In genomic region chr5:54425258-54425657, GRCh38 we compare ENCODE assay signal across 9 cellular contexts. TPM values are rescaled to one million over a fixed set of nuclear protein-coding genes. Genes with fewer than 3 reads are reported as not detected.
"Had no signal": no experiment of that assay in that cellular context is flagged by ENCODE, and none has a peak within 500 bp of the region (broad histone marks: within the 10 kb centered on the region; RNA-seq: fewer than 3 reads in every experiment).

No MANE protein-coding gene starts in this region.

- DNase-seq: H9, HCEC 1CT, KBM-7 had no signal

- H3K27ac ChIP-seq: HL-60 had no signal

- ATAC-seq: GM23338, HepG2 had no signal

- H3K4me3 ChIP-seq: GM23338 had no signal

RNA-seq across cellular contexts. Expression of gene HSPB3, which starts 30.2 kb away (rescaled TPM):
- total RNA-seq: GM23338, H1, H9, HepG2, HT1080 had no signal
- polyA plus RNA-seq: GM23338, H1, HepG2, IgD-negative memory B cell had no signal
